ENCODE assay signal across 8 cellular contexts in genomic region chr12:57590536-57590891, GRCh38. TPM values are rescaled to one million over a fixed set of nuclear protein-coding genes. Genes with fewer than 3 reads are reported as not detected.
DNase-seq lines count a peak whose midpoint lies in the region; ATAC-seq lines count a peak whose summit lies in the region.

No MANE protein-coding gene starts in this region.

- peaks cover 22% of the 10 kb centered on the region for H3K4me1 Mint-ChIP-seq in T-helper 1 cell treated with Interleukin-12 subunit alpha and Interleukin-12 subunit beta and Interleukin-4 antibody, amounts not matched to agents 30 μg/mL and 1 μg/mL, for 36 hours (ENCODE audit: low read depth)
- peaks cover 21% of the 10 kb centered on the region for H3K4me1 Mint-ChIP-seq in activated CD4-positive, alpha-beta memory T cell treated with anti-CD3 and anti-CD28 coated beads for 36 hours (ENCODE audit: low read depth)

- DNase-seq in T-helper 1 cell (no peak), DMS53 treated with DMSO at 0.1 percent for 48 hours (lab: John Stamatoyannopoulos, UW; ENCODE audit: unreplicated experiment) (no peak)
- DNase-seq in activated CD4-positive, alpha-beta memory T cell treated with anti-CD3 and anti-CD28 coated beads for 36 hours, result no peak

- peak overlapping the region; percentile 69 for H3K27ac Mint-ChIP-seq in T-helper 1 cell treated with Interleukin-12 subunit alpha and Interleukin-12 subunit beta and Interleukin-4 antibody, amounts not matched to agents 30 μg/mL and 1 μg/mL, for 36 hours
- peak overlapping the region; percentile 38 for H3K27ac Mint-ChIP-seq in activated CD4-positive, alpha-beta memory T cell treated with anti-CD3 and anti-CD28 coated beads for 36 hours

- H3K9me3 ChIP-seq in iPS-15b (ENCODE audit: control insufficient read depth, insufficient read depth, low read length) (no peaks in the 10 kb centered on the region), stomach smooth muscle (ENCODE audit: control insufficient read depth in 2 of 2, low read length in 2 of 2) (no peaks in the 10 kb centered on the region)

- ATAC-seq in GM21529 (IDR thresholded peaks at IDR 0.05; ENCODE audit: unreplicated experiment) (no peak), GM21619 (IDR thresholded peaks at IDR 0.05; ENCODE audit: unreplicated experiment) (no peak)

- CTCF ChIA-PET in activated CD4-positive, alpha-beta memory T cell treated with anti-CD3 and anti-CD28 coated beads for 36 hours (lab: Charles Lee), result interaction anchor here (1.0 kb wide), 2 partner anchors 37 to 43 kb away, joined by 4 read pairs; partner anchors contain the start of gene B4GALNT1

- POLR2A ChIA-PET in activated CD4-positive, alpha-beta memory T cell treated with anti-CD3 and anti-CD28 coated beads for 36 hours (lab: Charles Lee), result interaction anchor here (0.6 to 3.1 kb wide), 5 partner anchors 10 to 103 kb away, joined by 3 to 11 read pairs (median 3); partner anchors contain the start of gene OS9

- H3K36me3 ChIP-seq in iPS-15b (ENCODE audit: control insufficient read depth, insufficient read depth, low read length) (no peaks in the 10 kb centered on the region), stomach smooth muscle (ENCODE audit: control insufficient read depth in 2 of 2, insufficient read depth in 2 of 2, low read length in 2 of 2) (peaks cover 0 to 7% of the 10 kb centered on the region in 2 donors)

- H3K36me3 Mint-ChIP-seq in T-helper 1 cell treated with Interleukin-12 subunit alpha and Interleukin-12 subunit beta and Interleukin-4 antibody, amounts not matched to agents 30 μg/mL and 1 μg/mL, for 36 hours (ENCODE audit: low read depth), result no peaks in the 10 kb centered on the region
- peaks cover 5% of the 10 kb centered on the region for H3K36me3 Mint-ChIP-seq in activated CD4-positive, alpha-beta memory T cell treated with anti-CD3 and anti-CD28 coated beads for 36 hours

- peak overlapping the region; percentile 73 for H3K4me3 ChIP-seq in iPS-15b (ENCODE audit: low read depth, low read length)
- H3K4me3 ChIP-seq in stomach smooth muscle (ENCODE audit: low read length in 2 of 2), result peak overlapping the region; percentile 88 to 92

- peaks cover 2% of the 10 kb centered on the region for H3K27me3 ChIP-seq in iPS-15b (ENCODE audit: control insufficient read depth, insufficient read depth, low read length)
- H3K27me3 ChIP-seq in stomach smooth muscle (ENCODE audit: control insufficient read depth in 1 of 2, insufficient read depth in 2 of 2, low read length in 2 of 2), result no peaks in the 10 kb centered on the region

- intact Hi-C loops in activated CD4-positive, alpha-beta memory T cell treated with anti-CD3 and anti-CD28 coated beads for 36 hours (cut with micrococcal nuclease), result loop anchor here (2.0 kb wide), 3 partner anchors 14 to 44 kb away; partner anchors contain the start of genes DCTN2 and DTX3

- H3K4me1 ChIP-seq in iPS-15b (ENCODE audit: control insufficient read depth, insufficient read depth, low read length), result peaks cover 4% of the 10 kb centered on the region
- peaks cover 15% of the 10 kb centered on the region for H3K4me1 ChIP-seq in stomach smooth muscle (ENCODE audit: control insufficient read depth, insufficient read depth, low read length)

- H3K27ac ChIP-seq in stomach smooth muscle (ENCODE audit: low read length), result peak overlapping the region; percentile 55

- H3K9me3 Mint-ChIP-seq in T-helper 1 cell treated with Interleukin-12 subunit alpha and Interleukin-12 subunit beta and Interleukin-4 antibody, amounts not matched to agents 30 μg/mL and 1 μg/mL, for 36 hours, result no peaks in the 10 kb centered on the region
- H3K9me3 Mint-ChIP-seq in activated CD4-positive, alpha-beta memory T cell treated with anti-CD3 and anti-CD28 coated beads for 36 hours, result no peaks in the 10 kb centered on the region

- H3K27me3 Mint-ChIP-seq in T-helper 1 cell treated with Interleukin-12 subunit alpha and Interleukin-12 subunit beta and Interleukin-4 antibody, amounts not matched to agents 30 μg/mL and 1 μg/mL, for 36 hours (ENCODE audit: low read depth), result no peaks in the 10 kb centered on the region
- no peaks in the 10 kb centered on the region for H3K27me3 Mint-ChIP-seq in activated CD4-positive, alpha-beta memory T cell treated with anti-CD3 and anti-CD28 coated beads for 36 hours

- H3K4me3 Mint-ChIP-seq in T-helper 1 cell treated with Interleukin-12 subunit alpha and Interleukin-12 subunit beta and Interleukin-4 antibody, amounts not matched to agents 30 μg/mL and 1 μg/mL, for 36 hours, result peak overlapping the region; percentile 85
- H3K4me3 Mint-ChIP-seq in activated CD4-positive, alpha-beta memory T cell treated with anti-CD3 and anti-CD28 coated beads for 36 hours, result peak overlapping the region; percentile 84

- H3K9ac ChIP-seq in iPS-15b (ENCODE audit: low read depth, low read length) (no peak overlapping the region), stomach smooth muscle (ENCODE audit: low read length in 2 of 2) (peak overlapping the region; percentile 67 to 80)

RNA-seq across cellular contexts. Expression of gene PIP4K2C, which starts 0.5 kb away (rescaled TPM):
- 10 to 100 TPM; 17.8 to 20.6 TPM for total RNA-seq in activated CD4-positive, alpha-beta memory T cell treated with anti-CD3 and anti-CD28 coated beads for 36 hours

RNA-seq across cellular contexts. Expression of gene DTX3, which starts 14.1 kb away (rescaled TPM):
- total RNA-seq in activated CD4-positive, alpha-beta memory T cell treated with anti-CD3 and anti-CD28 coated beads for 36 hours, result 10 to 100 TPM; 15.4 to 15.8 TPM

RNA-seq across cellular contexts. Expression of gene ARHGEF25, which starts 20.7 kb away (rescaled TPM):
- 1 to 10 TPM; 1.4 to 2.5 TPM for total RNA-seq in activated CD4-positive, alpha-beta memory T cell treated with anti-CD3 and anti-CD28 coated beads for 36 hours

RNA-seq across cellular contexts. Expression of gene KIF5A, which starts 40.7 kb away (rescaled TPM):
- under 1 TPM; 0.90 to 0.99 TPM for total RNA-seq in activated CD4-positive, alpha-beta memory T cell treated with anti-CD3 and anti-CD28 coated beads for 36 hours

RNA-seq across cellular contexts. Expression of gene B4GALNT1, which starts 42.5 kb away (rescaled TPM):
- 1 to 10 TPM; 1.7 to 2.1 TPM for total RNA-seq in activated CD4-positive, alpha-beta memory T cell treated with anti-CD3 and anti-CD28 coated beads for 36 hours
